In genomic region chr2:9793918-9794717, GRCh38 we compare ENCODE assay signal across 18 cellular contexts.
"Had no signal": no experiment of that assay in that cellular context is flagged by ENCODE, and none has a peak within 500 bp of the region (broad histone marks: within the 10 kb centered on the region; RNA-seq: fewer than 3 reads in every experiment).

No MANE protein-coding gene starts in this region.

- H3K36me3 ChIP-seq: transverse colon had no signal

- H3K27me3 Mint-ChIP-seq: activated naive CD8-positive, alpha-beta T cell; activated T-cell treated with anti-CD3 and anti-CD28 coated beads, Interleukin-2, amount 50 U/mL, for 24 hours; brain; central memory CD8-positive, alpha-beta T cell; naive B cell had no signal

- H3K4me3 Mint-ChIP-seq: activated naive CD8-positive, alpha-beta T cell; activated T-cell treated with anti-CD3 and anti-CD28 coated beads, Interleukin-2, amount 50 U/mL, for 24 hours; brain; central memory CD8-positive, alpha-beta T cell had no signal

- H3K27ac Mint-ChIP-seq: activated naive CD8-positive, alpha-beta T cell; activated T-cell treated with anti-CD3 and anti-CD28 coated beads, Interleukin-2, amount 50 U/mL, for 24 hours had no signal

- H3K27ac ChIP-seq: transverse colon had no signal

- H3K36me3 Mint-ChIP-seq: activated naive CD8-positive, alpha-beta T cell; brain; immature natural killer cell had no signal

- H3K4me3 ChIP-seq: lung, transverse colon had no signal

- H3K9me3 Mint-ChIP-seq: brain; central memory CD8-positive, alpha-beta T cell; immature natural killer cell had no signal

- H3K9me3 ChIP-seq: transverse colon had no signal

- H3K27me3 ChIP-seq: transverse colon had no signal

- DNase-seq: activated CD4-positive, alpha-beta T cell treated with anti-CD3 and anti-CD28 coated beads, Interleukin-2, amount 50 U/mL, for 48 hours; activated CD4-positive, CD25-positive, alpha-beta regulatory T cell treated with anti-CD3 and anti-CD28 coated beads, Interleukin-2, amount 50 U/mL, for 72 hours; activated effector memory CD4-positive, alpha-beta T cell treated with anti-CD3 and anti-CD28 coated beads, Interleukin-2, amount 50 U/mL, for 16 hours; activated T-cell treated with anti-CD3 and anti-CD28 coated beads, Interleukin-2, amount 50 U/mL, for 24 hours; amniotic stem cell; effector CD8-positive, alpha-beta T cell; foreskin melanocyte; head of caudate nucleus; immature natural killer cell; naive B cell; retina; stimulated activated CD4-positive, alpha-beta T cell treated with anti-CD3 and anti-CD28 coated beads, Interleukin-4, amount 100 ng/mL, for 24 hours; stimulated activated naive CD8-positive, alpha-beta T cell treated with anti-CD3 and anti-CD28 coated beads, Interleukin-15, Interleukin-2, amounts not matched to agents 100 U/mL and 50 U/mL, for 24 hours; transverse colon had no signal
